ENCODE assay signal across 9 cellular contexts in the genomic region with DNA sequence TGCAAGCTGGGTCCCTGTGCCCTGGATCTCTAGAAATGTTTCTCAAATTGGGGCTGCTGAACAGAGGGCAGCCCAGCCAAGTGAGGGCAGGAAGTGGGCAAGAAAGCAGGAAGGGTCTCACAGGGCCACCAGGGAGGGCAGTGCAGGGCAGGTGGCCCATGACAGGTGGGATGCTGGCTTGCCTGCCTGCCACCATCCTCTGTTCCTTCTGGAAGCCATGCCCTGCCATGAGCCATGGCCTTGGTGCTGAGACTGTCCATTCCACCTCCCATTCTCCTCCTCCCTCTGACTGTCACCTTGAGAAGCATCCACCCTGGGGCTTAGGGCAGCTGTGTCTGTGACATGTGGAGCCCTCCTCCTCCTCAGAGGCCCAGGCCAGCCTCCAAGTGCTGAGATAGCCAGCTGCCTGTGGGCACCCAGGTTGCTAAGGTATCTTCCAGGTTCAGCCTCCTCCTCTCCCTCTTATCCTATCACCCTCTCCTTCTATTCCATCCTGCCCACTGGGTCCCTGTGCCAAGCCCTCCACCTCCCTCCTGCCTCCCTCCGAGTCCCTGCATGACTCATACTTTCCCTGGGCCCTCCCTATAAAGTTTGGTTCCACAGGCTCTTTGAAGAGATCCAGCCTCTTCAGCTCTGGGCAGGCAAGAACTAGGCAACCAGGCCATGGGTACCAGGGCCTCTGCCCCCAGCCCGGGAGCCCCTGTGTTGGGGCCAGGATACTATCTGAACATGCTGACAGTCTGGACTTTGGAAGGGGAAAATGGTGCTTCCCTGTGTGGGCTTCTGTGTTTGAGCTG. TPM values are rescaled to one million over a fixed set of nuclear protein-coding genes. Genes with fewer than 3 reads are reported as not detected.
DNase-seq lines count a peak whose midpoint lies in the region; ATAC-seq, FAIRE-seq and TF ChIP-seq lines count a peak whose summit lies in the region.
"Had no signal": no experiment of that assay in that cellular context is flagged by ENCODE, and none has a peak within 500 bp of the region (broad histone marks: within the 10 kb centered on the region; RNA-seq: fewer than 3 reads in every experiment).

No MANE protein-coding gene starts in this region.

- H3K4me1 ChIP-seq in PC-3 (ENCODE audit: insufficient read depth, low read length) (peaks cover 28% of the 10 kb centered on the region), GM12878 (ENCODE audit: control insufficient read depth, insufficient read depth, low read length) (peaks cover 70% of the 10 kb centered on the region), HepG2 (ENCODE audit: insufficient read depth, low read length) (peaks cover 24% of the 10 kb centered on the region), stomach smooth muscle (ENCODE audit: control insufficient read depth, insufficient read depth, low read length) (peaks cover 64% of the 10 kb centered on the region)

- 38% methylated on average over 2 of the region's 2 CpGs for WGBS in GM12878 (ENCODE audit: insufficient coverage, insufficient replicate concordance, low lambda C conversion rate, missing lambda C conversion rate)
- 0% methylated on average over 2 of the region's 2 CpGs for WGBS in HepG2 (ENCODE audit: low lambda C conversion rate)

- SMC1A ChIA-PET in GM12878 (lab: Charles Lee; ENCODE audit: uncharacterized antibody, unreplicated experiment): interaction anchor here (1.0 to 3.6 kb wide), 9 partner anchors 12 to 124 kb away, joined by 3 to 22 read pairs (median 11); no protein-coding TSS in a partner anchor

- intact Hi-C loops in CD4-positive, alpha-beta T cell (cut with DNase I, micrococcal nuclease): loop anchor here (2.0 to 5.0 kb wide), 3 partner anchors 23 to 77 kb away; no protein-coding TSS in a partner anchor
- intact Hi-C loops in PC-3 (cut with micrococcal nuclease): loop anchor here (5.0 kb wide), 1 partner anchor 40 kb away; no protein-coding TSS in a partner anchor
- intact Hi-C loops in GM12878 (cut with micrococcal nuclease; ENCODE audit: unreplicated experiment): no loop called here
- intact Hi-C loops in HepG2 (cut with micrococcal nuclease; ENCODE audit: unreplicated experiment): loop anchor here (5.0 kb wide), 1 partner anchor 40 kb away; no protein-coding TSS in a partner anchor

- TF ChIP-seq POLR2A in GM12878 (IDR thresholded peaks at IDR 0.05; ENCODE audit: low read depth, low read length): no peak
- no peak for TF ChIP-seq POLR2A in HepG2 (IDR thresholded peaks at IDR 0.05; ENCODE audit: insufficient read depth in 1 of 2, low read depth in 2 of 2, low read length in 2 of 2)

- H3K4me3 Mint-ChIP-seq in CD4-positive, alpha-beta T cell: peak overlapping the region; percentile 94

- H4K20me1 ChIP-seq in PC-3 (ENCODE audit: low read length) (no peaks in the 10 kb centered on the region), GM12878 (ENCODE audit: control insufficient read depth, insufficient read depth) (no peaks in the 10 kb centered on the region), HepG2 (ENCODE audit: insufficient read depth, low read length) (no peaks in the 10 kb centered on the region)

- no peaks in the 10 kb centered on the region for H3K27me3 ChIP-seq in CD4-positive, alpha-beta T cell (ENCODE audit: control insufficient read depth, insufficient read depth, low read length)
- no peaks in the 10 kb centered on the region for H3K27me3 ChIP-seq in PC-3 (ENCODE audit: low read length)
- H3K27me3 ChIP-seq in GM12878 (replicated peaks in 1 of 2; ENCODE audit: control insufficient read depth in 2 of 2, insufficient read depth in 2 of 2, low read length in 1 of 2): no peaks in the 10 kb centered on the region
- H3K27me3 ChIP-seq in HepG2 (ENCODE audit: control insufficient read depth in 1 of 2, insufficient read depth in 2 of 2, low read length in 2 of 2): peaks cover 3 to 40% of the 10 kb centered on the region in 2 experiments; a peak in 4 of 5 replicates
- no peaks in the 10 kb centered on the region for H3K27me3 ChIP-seq in stomach smooth muscle (ENCODE audit: control insufficient read depth in 1 of 2, insufficient read depth in 2 of 2, low read length in 2 of 2)

- POLR2A ChIA-PET in CD4-positive, alpha-beta T cell (lab: Charles Lee): interaction anchor here (1.3 to 14.6 kb wide), 10 partner anchors 8 to 79 kb away, joined by 3 to 416 read pairs (median 18); partner anchors contain the start of gene PSAP
- POLR2A ChIA-PET in PC-3 (lab: Charles Lee; ENCODE audit: unreplicated experiment): no interaction called here
- POLR2A ChIA-PET in GM12878 (lab: Charles Lee): interaction anchor here (0.6 to 3.2 kb wide), 9 partner anchors 24 to 1604 kb away, joined by 3 to 9 read pairs (median 4); partner anchors contain the start of gene PSAP
- POLR2A ChIA-PET in HepG2 (lab: Yijun Ruan, JAX): interaction anchor here (1.0 kb wide), 1 partner anchor 79 kb away, joined by 3 read pairs; the partner anchor contains the start of gene PSAP

- H3K36me3 Mint-ChIP-seq in CD4-positive, alpha-beta T cell (ENCODE audit: low read depth): peaks cover 69% of the 10 kb centered on the region

- CTCF ChIA-PET in CD4-positive, alpha-beta T cell (lab: Charles Lee): interaction anchor here (0.9 to 3.8 kb wide), 10 partner anchors 15 to 75 kb away, joined by 3 to 35 read pairs (median 19); no protein-coding TSS in a partner anchor
- CTCF ChIA-PET in PC-3 (lab: Charles Lee) (interaction anchor here (1.8 kb wide), 1 partner anchor 64 kb away, joined by 7 read pairs; no protein-coding TSS in a partner anchor), GM12878 (lab: Yijun Ruan, JAX) (interaction anchor here (0.5 to 7.2 kb wide), 21 partner anchors 14 to 476 kb away, joined by 3 to 97 read pairs (median 4); no protein-coding TSS in a partner anchor), HepG2 (lab: Yijun Ruan, JAX; ENCODE audit: low intra/inter-chr PET ratio, low total read pairs) (no interaction called here)

- no peaks in the 10 kb centered on the region for H3F3A ChIP-seq in PC-3 (ENCODE audit: low read length, unreplicated experiment)

- TF ChIP-seq EP300 in GM12878 (IDR thresholded peaks at IDR 0.05; ENCODE audit: borderline replicate concordance in 1 of 2, control insufficient read depth in 1 of 2, low read depth in 2 of 2, low read length in 2 of 2): no peak
- no peak for TF ChIP-seq EP300 in HepG2 (IDR thresholded peaks at IDR 0.05; ENCODE audit: low read depth in 2 of 2, low read length in 2 of 2)
- no peak for TF ChIP-seq EP300 in HepG2 (CRISPR knock-in tag; IDR thresholded peaks at IDR 0.05; ENCODE audit: borderline replicate concordance)

- H3K4me2 ChIP-seq in PC-3 (ENCODE audit: low read length) (peak overlapping the region; percentile 97; the same call in 1 of the 2 replicates), GM12878 (ENCODE audit: control insufficient read depth, insufficient read depth) (peak overlapping the region; percentile 99), HepG2 (ENCODE audit: low read depth, low read length) (no peak overlapping the region)

- BruUV-seq in PC-3 (replicated peaks; lab: Mats Ljungman, UMichigan) (no TSS peak), GM12878 (replicated peaks; lab: Mats Ljungman, UMichigan) (TSS peak; percentile 44), HepG2 (replicated peaks; lab: Mats Ljungman, UMichigan) (no TSS peak)

- no peak for TF ChIP-seq CTCF in CD4-positive, alpha-beta T cell (IDR thresholded peaks at IDR 0.05)
- TF ChIP-seq CTCF in PC-3 (conservative IDR thresholded peaks at IDR 0.05; ENCODE audit: low read depth, low read length) (no peak), GM12878 (IDR thresholded peaks at IDR 0.05 in 2 of 3, conservative IDR thresholded peaks at IDR 0.05 in 1 of 3; ENCODE audit: control insufficient read depth in 2 of 3, extremely low read depth in 1 of 3, insufficient read depth in 1 of 3, low read depth in 3 of 3, low read length in 3 of 3) (no peak), HepG2 (CRISPR knock-in tag; IDR thresholded peaks at IDR 0.05) (no peak)

- in situ Hi-C loops in GM12878 (cut with MboI): no loop called here
- in situ Hi-C loops in HepG2 (cut with HindIII; ENCODE audit: extremely low pct_ligation_motif_present, low pct_unique_long_range_greater_than_20kb): no loop called here

- no peaks in the 10 kb centered on the region for H3K79me2 ChIP-seq in PC-3 (ENCODE audit: low read length)
- H3K79me2 ChIP-seq in GM12878 (ENCODE audit: control insufficient read depth, insufficient read depth, low read length): peaks cover 23% of the 10 kb centered on the region
- no peaks in the 10 kb centered on the region for H3K79me2 ChIP-seq in HepG2 (ENCODE audit: insufficient read depth, low read length)

- no peaks in the 10 kb centered on the region for H3K27me3 Mint-ChIP-seq in CD4-positive, alpha-beta T cell

- H3K9me2 ChIP-seq in PC-3 (replicated peaks; ENCODE audit: low read length): no peaks in the 10 kb centered on the region

- H3K4me3 ChIP-seq in PC-3 (ENCODE audit: low read length) (peak overlapping the region; percentile 72; the same call in 1 of the 2 replicates), GM12878 (peak overlapping the region; percentile 76; the same call in 1 of the 2 replicates), HepG2 (replicated peaks in 1 of 3; ENCODE audit: insufficient read depth in 1 of 3, low read depth in 2 of 3, low read length in 3 of 3) (no peak overlapping the region), stomach smooth muscle (ENCODE audit: low read length in 2 of 2) (peak overlapping the region; percentile 71 to 93)

- peaks cover 88% of the 10 kb centered on the region for H3K4me1 Mint-ChIP-seq in CD4-positive, alpha-beta T cell (ENCODE audit: low read depth)

- no peak for FAIRE-seq in GM12878 (lab: Jason Lieb, UNC)
- FAIRE-seq in HepG2 (lab: Jason Lieb, UNC): no peak

- H3K9me3 ChIP-seq in CD4-positive, alpha-beta T cell (ENCODE audit: control insufficient read depth, low read length): no peaks in the 10 kb centered on the region
- H3K9me3 ChIP-seq in PC-3 (ENCODE audit: low read length): no peaks in the 10 kb centered on the region
- no peaks in the 10 kb centered on the region for H3K9me3 ChIP-seq in GM12878 (replicated peaks; ENCODE audit: control insufficient read depth, insufficient read depth, low read length)
- H3K9me3 ChIP-seq in HepG2 (ENCODE audit: low read length): no peaks in the 10 kb centered on the region
- H3K9me3 ChIP-seq in stomach smooth muscle (ENCODE audit: control insufficient read depth in 2 of 2, low read length in 2 of 2): no peaks in the 10 kb centered on the region

- peak overlapping the region; percentile 95 for H3K27ac Mint-ChIP-seq in CD4-positive, alpha-beta T cell

- no peak overlapping the region for H2AFZ ChIP-seq in PC-3 (ENCODE audit: low read length)
- H2AFZ ChIP-seq in GM12878 (ENCODE audit: control insufficient read depth, low read depth, low read length): no peak overlapping the region
- H2AFZ ChIP-seq in HepG2 (ENCODE audit: low read length): no peak overlapping the region

- H3K36me3 ChIP-seq in PC-3 (ENCODE audit: low read depth, low read length) (no peaks in the 10 kb centered on the region), GM12878 (ENCODE audit: control insufficient read depth in 2 of 2, insufficient read depth in 2 of 2, low read length in 1 of 2) (no peaks in the 10 kb centered on the region), HepG2 (replicated peaks in 1 of 2; ENCODE audit: control insufficient read depth in 1 of 2, insufficient read depth in 2 of 2, low read length in 2 of 2) (no peaks in the 10 kb centered on the region), stomach smooth muscle (ENCODE audit: control insufficient read depth in 2 of 2, insufficient read depth in 2 of 2, low read length in 2 of 2) (no peaks in the 10 kb centered on the region)

- TF ChIP-seq RAD21 in GM12878 (IDR thresholded peaks at IDR 0.05; ENCODE audit: insufficient read depth, low read depth, low read length) (no peak), HepG2 (CRISPR knock-in tag; IDR thresholded peaks at IDR 0.05) (no peak)

- no peak for DNase-seq in CD4-positive, alpha-beta T cell
- peak; percentile 73 for DNase-seq in PC-3
- no peak for DNase-seq in GM12878 (ENCODE audit: low read depth, low spot score)
- DNase-seq in HepG2 (ENCODE audit: low spot score): no peak

- no peak overlapping the region for H3K9ac ChIP-seq in PC-3 (ENCODE audit: low read length)
- H3K9ac ChIP-seq in GM12878 (ENCODE audit: control insufficient read depth, insufficient read depth, low read length): peak overlapping the region; percentile 9; the same call in 1 of the 2 replicates
- H3K9ac ChIP-seq in HepG2 (ENCODE audit: insufficient read depth, low read depth, low read length): no peak overlapping the region
- H3K9ac ChIP-seq in stomach smooth muscle (ENCODE audit: low read length in 2 of 2): peak overlapping the region; percentile 86

- no peaks in the 10 kb centered on the region for H3K9me3 Mint-ChIP-seq in CD4-positive, alpha-beta T cell

- RAD21 ChIA-PET in GM12878 (lab: Charles Lee; ENCODE audit: unreplicated experiment): interaction anchor here (0.6 to 3.6 kb wide), 12 partner anchors 11 to 563 kb away, joined by 3 to 29 read pairs (median 6); no protein-coding TSS in a partner anchor

- no peak for ATAC-seq in CD4-positive, alpha-beta T cell (ENCODE audit: poor library complexity)
- peak; percentile 34 for ATAC-seq in PC-3
- no peak for ATAC-seq in GM12878
- no peak for ATAC-seq in HepG2
- ATAC-seq in GM21528 (IDR thresholded peaks at IDR 0.05; ENCODE audit: low FRiP score, unreplicated experiment): no peak
- ATAC-seq in GM21619 (IDR thresholded peaks at IDR 0.05; ENCODE audit: unreplicated experiment): no peak
- ATAC-seq in GM19324 (IDR thresholded peaks at IDR 0.05; ENCODE audit: low FRiP score, unreplicated experiment): no peak

- peak overlapping the region; percentile 75 for H3K27ac ChIP-seq in CD4-positive, alpha-beta T cell (ENCODE audit: low read depth, low read length)
- H3K27ac ChIP-seq in PC-3 (ENCODE audit: low read length): no peak overlapping the region
- H3K27ac ChIP-seq in GM12878 (ENCODE audit: control insufficient read depth, insufficient read depth): peak overlapping the region; percentile 14; the same call in 1 of the 2 replicates
- no peak overlapping the region for H3K27ac ChIP-seq in HepG2 (ENCODE audit: extremely low read length, insufficient read depth, low read length)
- H3K27ac ChIP-seq in stomach smooth muscle (ENCODE audit: low read length): peak overlapping the region; percentile 88

RNA-seq across cellular contexts. Expression of gene VSIR, which starts 1.3 kb away (rescaled TPM):
- total RNA-seq in CD4-positive, alpha-beta T cell: 10 to 100 TPM; 86.2 to 91.4 TPM
- 13.7 and 14.1 TPM in 2 replicates for total RNA-seq in PC-3 (2014; rRNA removed)
- total RNA-seq in GM12878 (2013; cell fraction: nucleolus; rRNA removed): 68.6 and 75.4 TPM in 2 replicates
- 8.6 and 14.7 TPM in 2 replicates for total RNA-seq in GM12878 (2014; rRNA removed)
- 5.1 and 5.9 TPM in 2 replicates for total RNA-seq in GM12878 (2014; rRNA removed; fragmentation: Illumina TruSeq; extraction: Trizol)
- total RNA-seq in GM12878 (2021): 12.1 and 12.5 TPM in 2 replicates
- polyA plus RNA-seq in GM12878 (2011; ENCODE audit: low read depth): 3.6 TPM
- 0.78 and 2.4 TPM in 2 replicates for polyA plus RNA-seq in GM12878 (2011; rRNA removed)
- polyA plus RNA-seq in GM12878 (2011; cell fraction: cytosol; rRNA removed): 2.7 and 3.3 TPM in 2 replicates
- 5.1 and 6.0 TPM in 2 replicates for polyA plus RNA-seq in GM12878 (2011; cell fraction: nucleus; rRNA removed)
- polyA plus RNA-seq in GM12878 (2012): 9.2 and 12.0 TPM in 2 replicates
- polyA plus RNA-seq in GM12878 (2014; fragmentation: Illumina TruSeq; extraction: Trizol): 0.76 and 6.3 TPM in 2 replicates
- polyA plus RNA-seq in GM12878 (2014; fragmentation: Nextera tagmentation; extraction: Ambion mirVana): under 1 TPM; 0.19 to 0.24 TPM
- polyA plus RNA-seq in GM12878 (2014; rRNA removed): 8.5 and 10.4 TPM in 2 replicates
- 1 to 10 TPM; 7.0 to 9.2 TPM for polyA plus RNA-seq in GM12878 (2016; fragmentation: Nextera tagmentation; extraction: Ambion mirVana)
- 2.6 and 5.9 TPM in 2 replicates for polyA minus RNA-seq in GM12878 (2011; rRNA and poly(A)+ RNA removed)
- 0.67 and 0.94 TPM in 2 replicates for polyA minus RNA-seq in GM12878 (2011; cell fraction: cytosol; rRNA and poly(A)+ RNA removed)
- 4.0 and 4.9 TPM in 2 replicates for polyA minus RNA-seq in GM12878 (2011; cell fraction: nucleus; rRNA and poly(A)+ RNA removed)
- total RNA-seq in HepG2 (2016; rRNA removed; fragmentation: Illumina TruSeq; extraction: Trizol): 0.36 and 0.44 TPM in 2 replicates
- total RNA-seq in HepG2 (2016; cell fraction: cytosol; rRNA removed; fragmentation: Illumina TruSeq; extraction: Trizol; ENCODE audit: low read depth): 0.26 TPM in 1 of 2 replicates, not detected in the other
- 0.41 TPM in 1 of 2 replicates, not detected in the other for total RNA-seq in HepG2 (2016; cell fraction: insoluble cytoplasmic fraction; rRNA removed; fragmentation: Illumina TruSeq; extraction: Trizol)
- 0.14 TPM in 1 of 2 replicates, not detected in the other for total RNA-seq in HepG2 (2016; cell fraction: membrane; rRNA removed; fragmentation: Illumina TruSeq; extraction: Trizol)
- total RNA-seq in HepG2 (2016; cell fraction: nucleus; rRNA removed; fragmentation: Illumina TruSeq; extraction: Trizol): 0.16 and 0.19 TPM in 2 replicates
- 3.2 and 3.8 TPM in 2 replicates for polyA plus RNA-seq in HepG2 (2011; rRNA removed)
- polyA plus RNA-seq in HepG2 (2011; cell fraction: cytosol; rRNA removed): 2.2 and 3.9 TPM in 2 replicates
- 2.1 and 3.3 TPM in 2 replicates for polyA plus RNA-seq in HepG2 (2011; cell fraction: nucleus; rRNA removed)
- 0.35 and 0.81 TPM in 2 replicates for polyA plus RNA-seq in HepG2 (2012)
- 0.18 and 0.35 TPM in 2 replicates for polyA plus RNA-seq in HepG2 (2016; cell fraction: cytosol; fragmentation: Illumina TruSeq; extraction: Trizol; ENCODE audit: low read depth)
- polyA plus RNA-seq in HepG2 (2016; cell fraction: insoluble cytoplasmic fraction; fragmentation: Illumina TruSeq; extraction: Trizol; ENCODE audit: low read depth): 0.23 TPM in 1 of 2 replicates, not detected in the other
- polyA plus RNA-seq in HepG2 (2016; cell fraction: membrane; fragmentation: Illumina TruSeq; extraction: Trizol; ENCODE audit: low read depth): 0.14 and 0.38 TPM in 2 replicates
- polyA plus RNA-seq in HepG2 (2016; cell fraction: nucleus; fragmentation: Illumina TruSeq; extraction: Trizol; ENCODE audit: insufficient read depth, low read depth): 0.32 and 1.1 TPM in 2 replicates
- polyA minus RNA-seq in HepG2 (2011; rRNA and poly(A)+ RNA removed; ENCODE audit: low replicate concordance): 4.6 and 6.5 TPM in 2 replicates
- polyA minus RNA-seq in HepG2 (2011; cell fraction: cytosol; rRNA and poly(A)+ RNA removed): 3.0 and 4.5 TPM in 2 replicates
- 1.9 and 2.3 TPM in 2 replicates for polyA minus RNA-seq in HepG2 (2011; cell fraction: nucleus; rRNA and poly(A)+ RNA removed)

RNA-seq across cellular contexts. Expression of gene C10orf105, which starts 52.4 kb away (rescaled TPM):
- total RNA-seq in CD4-positive, alpha-beta T cell: under 1 TPM; 0.25 to 0.36 TPM
- not detected in 2 replicates for total RNA-seq in PC-3 (2014; rRNA removed)
- not detected in 2 replicates for total RNA-seq in GM12878 (2013; cell fraction: nucleolus; rRNA removed)
- 0.11 TPM in 1 of 2 replicates, not detected in the other for total RNA-seq in GM12878 (2014; rRNA removed)
- not detected in 2 replicates for total RNA-seq in GM12878 (2014; rRNA removed; fragmentation: Illumina TruSeq; extraction: Trizol)
- total RNA-seq in GM12878 (2021): 0.03 and 0.05 TPM in 2 replicates
- polyA plus RNA-seq in GM12878 (2011; ENCODE audit: low read depth): not detected
- not detected in 2 replicates for polyA plus RNA-seq in GM12878 (2011; rRNA removed)
- polyA plus RNA-seq in GM12878 (2011; cell fraction: cytosol; rRNA removed): not detected in 2 replicates
- polyA plus RNA-seq in GM12878 (2011; cell fraction: nucleus; rRNA removed): not detected in 2 replicates
- polyA plus RNA-seq in GM12878 (2012): 0.03 and 0.04 TPM in 2 replicates
- 0.04 and 0.06 TPM in 2 replicates for polyA plus RNA-seq in GM12878 (2014; fragmentation: Illumina TruSeq; extraction: Trizol)
- polyA plus RNA-seq in GM12878 (2014; fragmentation: Nextera tagmentation; extraction: Ambion mirVana): not detected
- 0.06 and 0.18 TPM in 2 replicates for polyA plus RNA-seq in GM12878 (2014; rRNA removed)
- not detected for polyA plus RNA-seq in GM12878 (2016; fragmentation: Nextera tagmentation; extraction: Ambion mirVana)
- polyA minus RNA-seq in GM12878 (2011; rRNA and poly(A)+ RNA removed): not detected in 2 replicates
- polyA minus RNA-seq in GM12878 (2011; cell fraction: cytosol; rRNA and poly(A)+ RNA removed): not detected in 2 replicates
- polyA minus RNA-seq in GM12878 (2011; cell fraction: nucleus; rRNA and poly(A)+ RNA removed): not detected in 2 replicates
- not detected in 2 replicates for total RNA-seq in HepG2 (2016; rRNA removed; fragmentation: Illumina TruSeq; extraction: Trizol)
- not detected in 2 replicates for total RNA-seq in HepG2 (2016; cell fraction: cytosol; rRNA removed; fragmentation: Illumina TruSeq; extraction: Trizol; ENCODE audit: low read depth)
- total RNA-seq in HepG2 (2016; cell fraction: insoluble cytoplasmic fraction; rRNA removed; fragmentation: Illumina TruSeq; extraction: Trizol): not detected in 2 replicates
- total RNA-seq in HepG2 (2016; cell fraction: membrane; rRNA removed; fragmentation: Illumina TruSeq; extraction: Trizol): not detected in 2 replicates
- not detected in 2 replicates for total RNA-seq in HepG2 (2016; cell fraction: nucleus; rRNA removed; fragmentation: Illumina TruSeq; extraction: Trizol)
- not detected in 2 replicates for polyA plus RNA-seq in HepG2 (2011; rRNA removed)
- not detected in 2 replicates for polyA plus RNA-seq in HepG2 (2011; cell fraction: cytosol; rRNA removed)
- polyA plus RNA-seq in HepG2 (2011; cell fraction: nucleus; rRNA removed): not detected in 2 replicates
- not detected in 2 replicates for polyA plus RNA-seq in HepG2 (2012)
- polyA plus RNA-seq in HepG2 (2016; cell fraction: cytosol; fragmentation: Illumina TruSeq; extraction: Trizol; ENCODE audit: low read depth): not detected in 2 replicates
- polyA plus RNA-seq in HepG2 (2016; cell fraction: insoluble cytoplasmic fraction; fragmentation: Illumina TruSeq; extraction: Trizol; ENCODE audit: low read depth): not detected in 2 replicates
- not detected in 2 replicates for polyA plus RNA-seq in HepG2 (2016; cell fraction: membrane; fragmentation: Illumina TruSeq; extraction: Trizol; ENCODE audit: low read depth)
- not detected in 2 replicates for polyA plus RNA-seq in HepG2 (2016; cell fraction: nucleus; fragmentation: Illumina TruSeq; extraction: Trizol; ENCODE audit: insufficient read depth, low read depth)
- polyA minus RNA-seq in HepG2 (2011; rRNA and poly(A)+ RNA removed; ENCODE audit: low replicate concordance): not detected in 2 replicates
- not detected in 2 replicates for polyA minus RNA-seq in HepG2 (2011; cell fraction: cytosol; rRNA and poly(A)+ RNA removed)
- polyA minus RNA-seq in HepG2 (2011; cell fraction: nucleus; rRNA and poly(A)+ RNA removed): not detected in 2 replicates
- total RNA-seq: glomerular endothelial cell had no signal

Comparison
In these comparisons a context has a peak if more than half of its experiments do, and no peak if none do; other contexts are left out.
1. H3K27ac ChIP-seq: peak in CD4-positive, alpha-beta T cell (single experiment), GM12878 (single experiment) and stomach smooth muscle (single experiment); none in PC-3 (single experiment) and HepG2 (single experiment).
2. H3K4me3 ChIP-seq: peak in PC-3 (single experiment), GM12878 (single experiment) and stomach smooth muscle (2 of 2); none in HepG2 (0 of 3).
3. H3K9ac ChIP-seq: peak in GM12878 (single experiment) and stomach smooth muscle (2 of 2); none in PC-3 (single experiment) and HepG2 (single experiment).